In the genomic region with DNA sequence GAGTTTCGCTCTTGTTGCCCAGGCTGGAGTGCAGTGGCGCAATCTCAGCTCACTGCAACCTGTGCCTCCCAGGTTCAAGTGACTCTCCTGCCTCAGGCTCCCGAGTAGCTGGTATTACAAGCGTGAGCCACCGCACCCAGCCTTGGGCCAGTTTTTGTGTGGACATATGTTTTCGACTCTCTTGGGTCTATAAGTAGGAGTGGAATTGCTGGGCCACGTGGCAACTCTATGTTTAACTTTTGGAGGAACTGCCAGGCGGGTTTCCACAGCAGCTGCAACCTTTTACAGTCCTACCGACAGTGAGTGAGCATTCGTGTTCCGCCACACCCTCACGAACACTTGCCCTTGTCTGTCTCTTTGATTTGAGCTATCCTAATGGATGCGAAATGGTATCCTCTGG, we compare ENCODE assay signal across 20 cellular contexts. TPM values are rescaled to one million over a fixed set of nuclear protein-coding genes. Genes with fewer than 3 reads are reported as not detected.
"Had no signal": no experiment of that assay in that cellular context is flagged by ENCODE, and none has a peak within 500 bp of the region (broad histone marks: within the 10 kb centered on the region; RNA-seq: fewer than 3 reads in every experiment).

No MANE protein-coding gene starts in this region.

- H3K4me3 Mint-ChIP-seq: dendritic cell treated with granulocyte-macrophage colony-stimulating factor and Interleukin-4, amounts not matched to agents 40 ng/mL and 50 ng/mL, for 4 days; effector memory CD8-positive, alpha-beta T cell; immature natural killer cell; memory B cell; mesothelial cell of epicardium; natural killer cell treated with Interleukin-12 subunit alpha and Interleukin-12 subunit beta and Interleukin-15 and Interleukin-18, amount 100 ng/mL, for 72 hours; type B pancreatic cell had no signal

- H3K36me3 Mint-ChIP-seq: natural killer cell treated with Interleukin-12 subunit alpha and Interleukin-12 subunit beta and Interleukin-15 and Interleukin-18, amount 100 ng/mL, for 72 hours had no signal

- ATAC-seq: effector memory CD8-positive, alpha-beta T cell; gastroesophageal sphincter; left cardiac atrium; lower lobe of right lung; natural killer cell treated with Interleukin-12 subunit alpha and Interleukin-12 subunit beta and Interleukin-15 and Interleukin-18, amount 100 ng/mL, for 72 hours had no signal

- H3K27ac ChIP-seq: epithelial cell of prostate, esophagus muscularis mucosa, gastroesophageal sphincter, left ventricle myocardium inferior, lower lobe of right lung, parathyroid adenoma, prostate gland, sigmoid colon had no signal

- H3K9me3 ChIP-seq: esophagus muscularis mucosa, gastroesophageal sphincter, lower lobe of right lung, prostate gland, sigmoid colon had no signal

- H3K36me3 ChIP-seq: prostate gland had no signal

- H3K9me3 Mint-ChIP-seq: dendritic cell treated with granulocyte-macrophage colony-stimulating factor and Interleukin-4, amounts not matched to agents 40 ng/mL and 50 ng/mL, for 4 days; effector memory CD8-positive, alpha-beta T cell; immature natural killer cell; natural killer cell treated with Interleukin-12 subunit alpha and Interleukin-12 subunit beta and Interleukin-15 and Interleukin-18, amount 100 ng/mL, for 72 hours; type B pancreatic cell had no signal

- H3K9ac ChIP-seq: parathyroid adenoma had no signal

- H3K27me3 ChIP-seq: esophagus muscularis mucosa, gastroesophageal sphincter, sigmoid colon had no signal

- H3K27me3 Mint-ChIP-seq: dendritic cell treated with granulocyte-macrophage colony-stimulating factor and Interleukin-4, amounts not matched to agents 40 ng/mL and 50 ng/mL, for 4 days; effector memory CD8-positive, alpha-beta T cell; memory B cell; natural killer cell treated with Interleukin-12 subunit alpha and Interleukin-12 subunit beta and Interleukin-15 and Interleukin-18, amount 100 ng/mL, for 72 hours; type B pancreatic cell had no signal

- H3K27ac Mint-ChIP-seq: dendritic cell treated with granulocyte-macrophage colony-stimulating factor and Interleukin-4, amounts not matched to agents 40 ng/mL and 50 ng/mL, for 4 days; effector memory CD8-positive, alpha-beta T cell; memory B cell had no signal

- H3K4me1 ChIP-seq: lower lobe of right lung, parathyroid adenoma had no signal

- H3K4me3 ChIP-seq: esophagus muscularis mucosa, gastroesophageal sphincter, left ventricle myocardium inferior, lower lobe of right lung, prostate gland, sigmoid colon had no signal

- DNase-seq: effector memory CD8-positive, alpha-beta T cell; immature natural killer cell; left cardiac atrium; left ventricle myocardium inferior; retina; sigmoid colon; small intestine; stimulated activated CD4-positive, alpha-beta T cell treated with anti-CD3 and anti-CD28 coated beads, Interleukin-12 subunit alpha, Interleukin-12 subunit beta, amount 100 ng/mL, for 4 hours; stimulated activated naive CD4-positive, alpha-beta T cell treated with Interleukin-2 at 50 U/mL for 16 hours had no signal

- H2AFZ ChIP-seq: parathyroid adenoma had no signal

RNA-seq across cellular contexts. Expression of gene EHD2, which starts 59.4 kb away (rescaled TPM):
- total RNA-seq: natural killer cell treated with Interleukin-12 subunit alpha and Interleukin-12 subunit beta and Interleukin-15 and Interleukin-18, amount 100 ng/mL, for 72 hours had no signal
- polyA plus RNA-seq: immature natural killer cell had no signal
